ENCODE assay signal across 16 cellular contexts in genomic region chr1:10249808-10250457, GRCh38.
"Had no signal": no experiment of that assay in that cellular context is flagged by ENCODE, and none has a peak within 500 bp of the region (broad histone marks: within the 10 kb centered on the region; RNA-seq: fewer than 3 reads in every experiment).

No MANE protein-coding gene starts in this region.

- H3K27me3 ChIP-seq: pancreas, stomach, thyroid gland, upper lobe of left lung had no signal

- H3K36me3 ChIP-seq: lower lobe of right lung, pancreas, stomach, thyroid gland, upper lobe of left lung had no signal

- FAIRE-seq: frontal cortex, keratinocyte, pancreas, urothelium cell line had no signal

- ATAC-seq: left ventricle myocardium superior; lower lobe of right lung; natural killer cell; pancreas; sciatic nerve; stimulated activated effector memory CD8-positive, alpha-beta T cell treated with anti-CD3 and anti-CD28 coated beads, Interleukin-12 subunit alpha, Interleukin-12 subunit beta, amount 100 ng/mL, for 72 hours had no signal

- DNase-seq: cortex of kidney; left ventricle myocardium superior; lower lobe of right lung; natural killer cell; pancreas; stimulated activated CD4-positive, alpha-beta T cell treated with anti-CD3 and anti-CD28 coated beads, Interleukin-2, amount 100 ng/mL, for 24 hours; stimulated activated CD4-positive, alpha-beta T cell treated with anti-CD3 and anti-CD28 coated beads, Interleukin-4, amount 100 ng/mL, for 24 hours; stimulated activated naive CD4-positive, alpha-beta T cell treated with Interleukin-2 at 50 U/mL for 16 hours; stomach; upper lobe of left lung had no signal

- H3K27ac ChIP-seq: lower lobe of right lung, pancreas, stomach, thyroid gland, upper lobe of left lung had no signal

- H3K9me3 ChIP-seq: lower lobe of right lung, pancreas, stomach, thyroid gland, upper lobe of left lung had no signal

- H3K4me3 ChIP-seq: lower lobe of right lung, pancreas, stomach, thyroid gland, upper lobe of left lung had no signal
